Comparison of ENCODE assay signal across 23 cellular contexts in genomic region chr22:41893591-41894375, GRCh38. TPM values are rescaled to one million over a fixed set of nuclear protein-coding genes. Genes with fewer than 3 reads are reported as not detected.
"Had no signal": no experiment of that assay in that cellular context is flagged by ENCODE, and none has a peak within 500 bp of the region (broad histone marks: within the 10 kb centered on the region; RNA-seq: fewer than 3 reads in every experiment).

No MANE protein-coding gene starts in this region.

- H3K4me1 ChIP-seq: breast epithelium, testis, uterus had no signal

- H3K9me3 ChIP-seq: breast epithelium, testis, uterus had no signal

- H3K27me3 Mint-ChIP-seq: activated CD4-positive, alpha-beta memory T cell treated with anti-CD3 and anti-CD28 coated beads, Interleukin-2, amount 10 ng/mL, durations not matched to agents 7 days and 5 days; naive thymus-derived CD8-positive, alpha-beta T cell; progenitor cell of endocrine pancreas; stimulated activated memory B cell treated with anti-CD40 and anti-IgM and Interleukin-4, amounts not matched to agents 10 μg/mL and 1 μg/mL and 100 μg/mL, for 72 hours; T-helper 17 cell had no signal

- H3K36me3 ChIP-seq: breast epithelium, uterus had no signal

- H3K9me3 Mint-ChIP-seq: activated CD4-positive, alpha-beta memory T cell treated with anti-CD3 and anti-CD28 coated beads, Interleukin-2, amount 10 ng/mL, durations not matched to agents 7 days and 5 days; activated naive CD4-positive, alpha-beta T cell treated with anti-CD3 and anti-CD28 coated beads, Interleukin-2, amount 50 U/mL, for 72 hours; activated T-helper 1 cell treated with anti-CD3 and anti-CD28 coated beads, Interleukin-12 subunit alpha, Interleukin-12 subunit beta, Interleukin-2, Interleukin-4 antibody, amounts not matched to agents 30 ng/mL and 10 ng/mL and 1 ng/mL, durations not matched to agents 14 hours and 24 hours and 36 hours; mesothelial cell of epicardium; naive thymus-derived CD8-positive, alpha-beta T cell; stimulated activated memory B cell treated with anti-CD40 and anti-IgM and Interleukin-4, amounts not matched to agents 10 μg/mL and 1 μg/mL and 100 μg/mL, for 72 hours had no signal

- H3K4me1 Mint-ChIP-seq: mesothelial cell of epicardium had no signal

- H3K4me3 Mint-ChIP-seq: activated CD4-positive, alpha-beta memory T cell treated with anti-CD3 and anti-CD28 coated beads, Interleukin-2, amount 10 ng/mL, durations not matched to agents 7 days and 5 days; activated T-helper 1 cell treated with anti-CD3 and anti-CD28 coated beads, Interleukin-12 subunit alpha, Interleukin-12 subunit beta, Interleukin-2, Interleukin-4 antibody, amounts not matched to agents 30 ng/mL and 10 ng/mL and 1 ng/mL, durations not matched to agents 14 hours and 24 hours and 36 hours; mesothelial cell of epicardium; naive thymus-derived CD8-positive, alpha-beta T cell; stimulated activated memory B cell treated with anti-CD40 and anti-IgM and Interleukin-4, amounts not matched to agents 10 μg/mL and 1 μg/mL and 100 μg/mL, for 72 hours; T-helper 17 cell had no signal

- H3K4me3 ChIP-seq: breast epithelium, testis, uterus had no signal

- ATAC-seq: activated naive CD4-positive, alpha-beta T cell treated with anti-CD3 and anti-CD28 coated beads, Interleukin-2, amount 50 U/mL, for 72 hours; naive thymus-derived CD8-positive, alpha-beta T cell; stimulated activated memory B cell treated with anti-CD40 and anti-IgM and Interleukin-4, amounts not matched to agents 10 μg/mL and 1 μg/mL and 100 μg/mL, for 72 hours; T-helper 17 cell had no signal

- H3K27me3 ChIP-seq: breast epithelium, testis, uterus had no signal

- H3K27ac ChIP-seq: epithelial cell of prostate, testis, uterus had no signal

- H3K27ac Mint-ChIP-seq: activated CD4-positive, alpha-beta memory T cell treated with anti-CD3 and anti-CD28 coated beads, Interleukin-2, amount 10 ng/mL, durations not matched to agents 7 days and 5 days; activated T-helper 1 cell treated with anti-CD3 and anti-CD28 coated beads, Interleukin-12 subunit alpha, Interleukin-12 subunit beta, Interleukin-2, Interleukin-4 antibody, amounts not matched to agents 30 ng/mL and 10 ng/mL and 1 ng/mL, durations not matched to agents 14 hours and 24 hours and 36 hours; mesothelial cell of epicardium; progenitor cell of endocrine pancreas; stimulated activated memory B cell treated with anti-CD40 and anti-IgM and Interleukin-4, amounts not matched to agents 10 μg/mL and 1 μg/mL and 100 μg/mL, for 72 hours had no signal

- DNase-seq: activated CD4-positive, alpha-beta memory T cell treated with anti-CD3 and anti-CD28 coated beads, Interleukin-2, amount 10 ng/mL, durations not matched to agents 7 days and 5 days; activated CD4-positive, alpha-beta T cell treated with anti-CD3 and anti-CD28 coated beads for 48 hours; activated CD4-positive, CD25-positive, alpha-beta regulatory T cell; activated gamma-delta T cell treated with Interleukin-2 at 50 U/mL for 16 hours; amniotic stem cell; cortex of kidney; naive thymus-derived CD8-positive, alpha-beta T cell; SW 1271; T-helper 17 cell; testis; trophoblast cell; uterus had no signal

RNA-seq across cellular contexts. Expression of gene SHISA8, which starts 21.1 kb away (rescaled TPM):
- total RNA-seq: activated CD4-positive, alpha-beta memory T cell treated with anti-CD3 and anti-CD28 coated beads, Interleukin-2, amount 10 ng/mL, durations not matched to agents 7 days and 5 days; breast epithelium; fibroblast of villous mesenchyme; lung microvascular endothelial cell; mesothelial cell of epicardium; osteocyte; progenitor cell of endocrine pancreas had no signal
- polyA plus RNA-seq: keratinocyte; naive thymus-derived CD8-positive, alpha-beta T cell had no signal

RNA-seq across cellular contexts. Expression of gene TNFRSF13C, which starts 32.8 kb away (rescaled TPM):
- total RNA-seq: lung microvascular endothelial cell had no signal
